In genomic region chr7:38323156-38323555, GRCh38 we compare ENCODE assay signal across 28 cellular contexts.
"Had no signal": no experiment of that assay in that cellular context is flagged by ENCODE, and none has a peak within 500 bp of the region (broad histone marks: within the 10 kb centered on the region; RNA-seq: fewer than 3 reads in every experiment).

No MANE protein-coding gene starts in this region.

- H3K27ac ChIP-seq: brain microvascular endothelial cell, cardiac muscle cell, SJSA1 had no signal

- H3K36me3 Mint-ChIP-seq: activated naive CD8-positive, alpha-beta T cell; WTC11 had no signal

- H3K27me3 Mint-ChIP-seq: activated naive CD8-positive, alpha-beta T cell; activated T-helper 17 cell treated with anti-CD3 and anti-CD28 coated beads, Interleukin-2, amount 50 U/mL, for 72 hours had no signal

- H3K4me1 Mint-ChIP-seq: activated T-helper 17 cell treated with anti-CD3 and anti-CD28 coated beads, Interleukin-2, amount 50 U/mL, for 72 hours had no signal

- ATAC-seq: activated CD8-positive, alpha-beta T cell treated with anti-CD3 and anti-CD28 coated beads, Interleukin-2, amount 10 ng/mL, durations not matched to agents 7 days and 5 days; activated T-cell treated with anti-CD3 and anti-CD28 coated beads, Interleukin-2, amount 50 U/mL, for 4 hours; activated T-helper 17 cell treated with anti-CD3 and anti-CD28 coated beads, Interleukin-2, amount 50 U/mL, for 72 hours; PC-3; SK-N-SH treated with all-trans-retinoic acid at 6 μM for 48 hours; WTC11 had no signal

- H3K36me3 ChIP-seq: brain microvascular endothelial cell, cardiac muscle cell, SJSA1 had no signal

- H3K4me3 ChIP-seq: cardiac muscle cell, SJSA1 had no signal

- FAIRE-seq: RCC 7860 had no signal

- H3K27me3 ChIP-seq: brain microvascular endothelial cell, cardiac muscle cell had no signal

- H3K9me3 ChIP-seq: SJSA1 had no signal

- H3K4me3 Mint-ChIP-seq: activated CD8-positive, alpha-beta T cell treated with anti-CD3 and anti-CD28 coated beads, Interleukin-2, amount 10 ng/mL, durations not matched to agents 7 days and 5 days; activated naive CD4-positive, alpha-beta T cell treated with anti-CD3 and anti-CD28 coated beads for 36 hours; activated naive CD8-positive, alpha-beta T cell; activated T-cell treated with anti-CD3 and anti-CD28 coated beads, Interleukin-2, amount 50 U/mL, for 4 hours; activated T-helper 17 cell treated with anti-CD3 and anti-CD28 coated beads, Interleukin-2, amount 50 U/mL, for 72 hours; T-helper 1 cell treated with Interleukin-12 subunit alpha and Interleukin-12 subunit beta and Interleukin-4 antibody, amounts not matched to agents 30 μg/mL and 1 μg/mL, for 36 hours; WTC11 had no signal

- H3K27ac Mint-ChIP-seq: activated CD8-positive, alpha-beta T cell treated with anti-CD3 and anti-CD28 coated beads, Interleukin-2, amount 10 ng/mL, durations not matched to agents 7 days and 5 days; activated naive CD4-positive, alpha-beta T cell treated with anti-CD3 and anti-CD28 coated beads for 36 hours; activated naive CD8-positive, alpha-beta T cell; activated T-helper 17 cell treated with anti-CD3 and anti-CD28 coated beads, Interleukin-2, amount 50 U/mL, for 72 hours; T-helper 1 cell treated with Interleukin-12 subunit alpha and Interleukin-12 subunit beta and Interleukin-4 antibody, amounts not matched to agents 30 μg/mL and 1 μg/mL, for 36 hours; WTC11 had no signal

- DNase-seq: activated CD4-positive, alpha-beta T cell treated with anti-CD3 and anti-CD28 coated beads for 48 hours; activated CD4-positive, alpha-beta T cell treated with anti-CD3 and anti-CD28 coated beads, Interleukin-2, amount 50 U/mL, for 4 hours; activated CD4-positive, CD25-positive, alpha-beta regulatory T cell treated with anti-CD3 and anti-CD28 coated beads, Interleukin-2, amount 50 U/mL, for 72 hours; activated CD8-positive, alpha-beta T cell treated with anti-CD3 and anti-CD28 coated beads, Interleukin-2, amount 10 ng/mL, durations not matched to agents 7 days and 5 days; activated gamma-delta T cell; activated naive CD4-positive, alpha-beta T cell treated with anti-CD3 and anti-CD28 coated beads for 36 hours; activated T-cell treated with anti-CD3 and anti-CD28 coated beads, Interleukin-2, amount 50 U/mL, for 4 hours; amygdala; brain microvascular endothelial cell; Kasumi-1; KBM-7; NCI-H1048; NCI-H146; NCI-H187 treated with DMSO at 0.1 percent for 48 hours; NCI-H2081 treated with DMSO at 0.1 percent for 48 hours; NCI-H446; NCI-H524; PC-3; SHP77; SW 1271 had no signal

- H3K9me3 Mint-ChIP-seq: activated naive CD4-positive, alpha-beta T cell treated with anti-CD3 and anti-CD28 coated beads for 36 hours; activated T-cell treated with anti-CD3 and anti-CD28 coated beads, Interleukin-2, amount 50 U/mL, for 4 hours; activated T-helper 17 cell treated with anti-CD3 and anti-CD28 coated beads, Interleukin-2, amount 50 U/mL, for 72 hours; T-helper 1 cell treated with Interleukin-12 subunit alpha and Interleukin-12 subunit beta and Interleukin-4 antibody, amounts not matched to agents 30 μg/mL and 1 μg/mL, for 36 hours; WTC11 had no signal
